ENCODE assay signal across 1 cellular context in the genomic region with DNA sequence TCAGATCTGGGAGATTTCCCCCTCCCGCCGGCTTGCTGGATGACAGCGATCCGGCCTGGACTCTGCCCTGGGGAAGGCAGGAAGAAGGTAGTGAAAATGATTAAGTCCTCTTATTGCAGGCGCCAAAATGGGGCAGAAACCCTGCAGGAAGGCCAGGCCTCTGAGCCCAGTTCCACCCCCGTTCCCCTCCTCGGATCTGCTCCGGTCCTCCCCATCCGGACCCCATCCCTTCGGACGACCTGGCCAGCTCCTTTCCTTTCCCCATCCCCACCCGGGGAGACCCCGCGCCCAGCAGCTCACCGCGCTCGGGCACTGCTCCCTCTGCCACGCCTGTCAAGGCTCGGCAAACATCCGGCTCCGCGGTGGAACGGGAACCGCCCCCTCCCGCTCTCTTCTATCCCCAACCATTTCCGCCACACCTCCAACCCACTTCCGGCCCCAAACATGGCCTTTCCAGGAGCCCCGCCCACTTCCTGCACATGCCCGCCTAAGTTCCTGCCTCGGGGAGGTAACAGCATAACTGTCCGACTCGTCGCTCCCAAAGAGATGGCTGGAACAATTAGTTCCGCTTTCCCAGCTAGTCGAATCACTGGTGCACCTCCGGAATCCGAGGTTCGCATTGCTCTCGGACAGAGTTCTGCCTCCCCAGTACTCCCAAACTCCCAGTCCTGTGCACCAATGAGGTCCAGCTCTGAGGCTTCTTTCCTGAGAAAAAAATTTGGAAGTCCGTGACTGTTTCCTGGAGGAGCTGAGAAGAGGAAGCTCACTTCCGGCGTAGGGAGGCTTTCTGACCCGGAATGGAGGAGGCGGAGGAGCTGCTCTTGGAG.
TF ChIP-seq lines count a peak whose summit lies in the region.

Gene ARHGAP1 (minus strand): TSS at position 369 of the 827 bp plus-strand sequence. CDS start 4,512 bp downstream, outside the sequence.
Gene ZNF408 (plus strand): TSS at position 781 of the 827 bp plus-strand sequence. CDS start 17 bp downstream, at position 798.

TF ChIP-seq in HEK293, 187 proteins besides CTCF, POLR2A, EP300 and RAD21 (continued from another document and continues in another):
- TF ChIP-seq, protein P1, sequence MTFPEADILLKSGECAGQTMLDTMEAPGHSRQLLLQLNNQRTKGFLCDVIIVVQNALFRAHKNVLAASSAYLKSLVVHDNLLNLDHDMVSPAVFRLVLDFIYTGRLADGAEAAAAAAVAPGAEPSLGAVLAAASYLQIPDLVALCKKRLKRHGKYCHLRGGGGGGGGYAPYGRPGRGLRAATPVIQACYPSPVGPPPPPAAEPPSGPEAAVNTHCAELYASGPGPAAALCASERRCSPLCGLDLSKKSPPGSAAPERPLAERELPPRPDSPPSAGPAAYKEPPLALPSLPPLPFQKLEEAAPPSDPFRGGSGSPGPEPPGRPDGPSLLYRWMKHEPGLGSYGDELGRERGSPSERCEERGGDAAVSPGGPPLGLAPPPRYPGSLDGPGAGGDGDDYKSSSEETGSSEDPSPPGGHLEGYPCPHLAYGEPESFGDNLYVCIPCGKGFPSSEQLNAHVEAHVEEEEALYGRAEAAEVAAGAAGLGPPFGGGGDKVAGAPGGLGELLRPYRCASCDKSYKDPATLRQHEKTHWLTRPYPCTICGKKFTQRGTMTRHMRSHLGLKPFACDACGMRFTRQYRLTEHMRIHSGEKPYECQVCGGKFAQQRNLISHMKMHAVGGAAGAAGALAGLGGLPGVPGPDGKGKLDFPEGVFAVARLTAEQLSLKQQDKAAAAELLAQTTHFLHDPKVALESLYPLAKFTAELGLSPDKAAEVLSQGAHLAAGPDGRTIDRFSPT (tag by site-specific recombination; IDR thresholded peaks at IDR 0.05), result peak; percentile 41; the same call in 1 of the 2 replicates
- TF ChIP-seq ZNF416 (tag by site-specific recombination; IDR thresholded peaks at IDR 0.05), result no peak
- no peak for TF ChIP-seq BCL6B (tag by site-specific recombination; IDR thresholded peaks at IDR 0.05)
- TF ChIP-seq, protein P2, sequence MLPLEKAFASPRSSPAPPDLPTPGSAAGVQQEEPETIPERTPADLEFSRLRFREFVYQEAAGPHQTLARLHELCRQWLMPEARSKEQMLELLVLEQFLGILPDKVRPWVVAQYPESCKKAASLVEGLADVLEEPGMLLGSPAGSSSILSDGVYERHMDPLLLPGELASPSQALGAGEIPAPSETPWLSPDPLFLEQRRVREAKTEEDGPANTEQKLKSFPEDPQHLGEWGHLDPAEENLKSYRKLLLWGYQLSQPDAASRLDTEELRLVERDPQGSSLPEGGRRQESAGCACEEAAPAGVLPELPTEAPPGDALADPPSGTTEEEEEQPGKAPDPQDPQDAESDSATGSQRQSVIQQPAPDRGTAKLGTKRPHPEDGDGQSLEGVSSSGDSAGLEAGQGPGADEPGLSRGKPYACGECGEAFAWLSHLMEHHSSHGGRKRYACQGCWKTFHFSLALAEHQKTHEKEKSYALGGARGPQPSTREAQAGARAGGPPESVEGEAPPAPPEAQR (tag by site-specific recombination; IDR thresholded peaks at IDR 0.05), result peak; percentile 67; the same call in 1 of the 2 replicates
- peak; percentile 84; the same call in 1 of the 2 replicates for TF ChIP-seq SALL2 (tag by site-specific recombination; IDR thresholded peaks at IDR 0.05; ENCODE audit: borderline replicate concordance)
- no peak for TF ChIP-seq ZNF529 (tag by site-specific recombination; IDR thresholded peaks at IDR 0.05; ENCODE audit: insufficient replicate concordance)
- no peak for TF ChIP-seq ZNF549 (tag by site-specific recombination; IDR thresholded peaks at IDR 0.05)
- TF ChIP-seq OSR2 (tag by site-specific recombination; IDR thresholded peaks at IDR 0.05), result 0 out of 2 replicates have a peak, but pooled peaks have one; percentile 13
- TF ChIP-seq, protein P3, sequence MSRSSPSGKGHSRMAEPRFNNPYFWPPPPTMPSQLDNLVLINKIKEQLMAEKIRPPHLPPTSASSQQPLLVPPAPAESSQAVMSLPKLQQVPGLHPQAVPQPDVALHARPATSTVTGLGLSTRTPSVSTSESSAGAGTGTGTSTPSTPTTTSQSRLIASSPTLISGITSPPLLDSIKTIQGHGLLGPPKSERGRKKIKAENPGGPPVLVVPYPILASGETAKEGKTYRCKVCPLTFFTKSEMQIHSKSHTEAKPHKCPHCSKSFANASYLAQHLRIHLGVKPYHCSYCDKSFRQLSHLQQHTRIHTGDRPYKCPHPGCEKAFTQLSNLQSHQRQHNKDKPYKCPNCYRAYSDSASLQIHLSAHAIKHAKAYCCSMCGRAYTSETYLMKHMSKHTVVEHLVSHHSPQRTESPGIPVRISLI (tag by site-specific recombination; IDR thresholded peaks at IDR 0.05), result peak; percentile 94
- TF ChIP-seq OVOL3 (tag by site-specific recombination; IDR thresholded peaks at IDR 0.05), result 0 out of 2 replicates have a peak, but pooled peaks have one; percentile 63
- peak; percentile 94 for TF ChIP-seq ZNF660 (tag by site-specific recombination; IDR thresholded peaks at IDR 0.05)
- peak; percentile 71; the same call in 1 of the 2 replicates for TF ChIP-seq ZSCAN30 (tag by site-specific recombination; IDR thresholded peaks at IDR 0.05)
- TF ChIP-seq TSHZ1 (tag by site-specific recombination; IDR thresholded peaks at IDR 0.05; ENCODE audit: borderline replicate concordance), result no peak
- peak; percentile 89 for TF ChIP-seq PATZ1 (tag by site-specific recombination; IDR thresholded peaks at IDR 0.05)
- TF ChIP-seq SP2 (tag by site-specific recombination; IDR thresholded peaks at IDR 0.05), result peak; percentile 94
- peak; percentile 99 for TF ChIP-seq ZNF324 (tag by site-specific recombination; IDR thresholded peaks at IDR 0.05)
- TF ChIP-seq, protein P4, sequence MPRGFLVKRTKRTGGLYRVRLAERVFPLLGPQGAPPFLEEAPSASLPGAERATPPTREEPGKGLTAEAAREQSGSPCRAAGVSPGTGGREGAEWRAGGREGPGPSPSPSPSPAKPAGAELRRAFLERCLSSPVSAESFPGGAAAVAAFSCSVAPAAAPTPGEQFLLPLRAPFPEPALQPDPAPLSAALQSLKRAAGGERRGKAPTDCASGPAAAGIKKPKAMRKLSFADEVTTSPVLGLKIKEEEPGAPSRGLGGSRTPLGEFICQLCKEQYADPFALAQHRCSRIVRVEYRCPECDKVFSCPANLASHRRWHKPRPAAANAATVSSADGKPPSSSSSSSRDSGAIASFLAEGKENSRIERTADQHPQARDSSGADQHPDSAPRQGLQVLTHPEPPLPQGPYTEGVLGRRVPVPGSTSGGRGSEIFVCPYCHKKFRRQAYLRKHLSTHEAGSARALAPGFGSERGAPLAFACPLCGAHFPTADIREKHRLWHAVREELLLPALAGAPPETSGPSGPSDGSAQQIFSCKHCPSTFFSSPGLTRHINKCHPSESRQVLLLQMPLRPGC (tag by site-specific recombination; IDR thresholded peaks at IDR 0.05), result peak; percentile 92
- peak; percentile 99 for TF ChIP-seq KLF9 (tag by site-specific recombination; IDR thresholded peaks at IDR 0.05; ENCODE audit: low read depth)
- peak; percentile 92 for TF ChIP-seq ZBTB8A (tag by site-specific recombination; IDR thresholded peaks at IDR 0.05)
- TF ChIP-seq ZNF146 (tag by site-specific recombination; IDR thresholded peaks at IDR 0.05), result peak; percentile 43; the same call in 1 of the 2 replicates
- TF ChIP-seq ZSCAN16 (tag by site-specific recombination; IDR thresholded peaks at IDR 0.05), result peak; percentile 99
- TF ChIP-seq, protein P5, sequence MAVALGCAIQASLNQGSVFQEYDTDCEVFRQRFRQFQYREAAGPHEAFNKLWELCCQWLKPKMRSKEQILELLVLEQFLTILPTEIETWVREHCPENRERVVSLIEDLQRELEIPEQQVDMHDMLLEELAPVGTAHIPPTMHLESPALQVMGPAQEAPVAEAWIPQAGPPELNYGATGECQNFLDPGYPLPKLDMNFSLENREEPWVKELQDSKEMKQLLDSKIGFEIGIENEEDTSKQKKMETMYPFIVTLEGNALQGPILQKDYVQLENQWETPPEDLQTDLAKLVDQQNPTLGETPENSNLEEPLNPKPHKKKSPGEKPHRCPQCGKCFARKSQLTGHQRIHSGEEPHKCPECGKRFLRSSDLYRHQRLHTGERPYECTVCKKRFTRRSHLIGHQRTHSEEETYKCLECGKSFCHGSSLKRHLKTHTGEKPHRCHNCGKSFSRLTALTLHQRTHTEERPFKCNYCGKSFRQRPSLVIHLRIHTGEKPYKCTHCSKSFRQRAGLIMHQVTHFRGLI (tag by site-specific recombination; IDR thresholded peaks at IDR 0.05), result peak; percentile 66
- TF ChIP-seq, protein P6, sequence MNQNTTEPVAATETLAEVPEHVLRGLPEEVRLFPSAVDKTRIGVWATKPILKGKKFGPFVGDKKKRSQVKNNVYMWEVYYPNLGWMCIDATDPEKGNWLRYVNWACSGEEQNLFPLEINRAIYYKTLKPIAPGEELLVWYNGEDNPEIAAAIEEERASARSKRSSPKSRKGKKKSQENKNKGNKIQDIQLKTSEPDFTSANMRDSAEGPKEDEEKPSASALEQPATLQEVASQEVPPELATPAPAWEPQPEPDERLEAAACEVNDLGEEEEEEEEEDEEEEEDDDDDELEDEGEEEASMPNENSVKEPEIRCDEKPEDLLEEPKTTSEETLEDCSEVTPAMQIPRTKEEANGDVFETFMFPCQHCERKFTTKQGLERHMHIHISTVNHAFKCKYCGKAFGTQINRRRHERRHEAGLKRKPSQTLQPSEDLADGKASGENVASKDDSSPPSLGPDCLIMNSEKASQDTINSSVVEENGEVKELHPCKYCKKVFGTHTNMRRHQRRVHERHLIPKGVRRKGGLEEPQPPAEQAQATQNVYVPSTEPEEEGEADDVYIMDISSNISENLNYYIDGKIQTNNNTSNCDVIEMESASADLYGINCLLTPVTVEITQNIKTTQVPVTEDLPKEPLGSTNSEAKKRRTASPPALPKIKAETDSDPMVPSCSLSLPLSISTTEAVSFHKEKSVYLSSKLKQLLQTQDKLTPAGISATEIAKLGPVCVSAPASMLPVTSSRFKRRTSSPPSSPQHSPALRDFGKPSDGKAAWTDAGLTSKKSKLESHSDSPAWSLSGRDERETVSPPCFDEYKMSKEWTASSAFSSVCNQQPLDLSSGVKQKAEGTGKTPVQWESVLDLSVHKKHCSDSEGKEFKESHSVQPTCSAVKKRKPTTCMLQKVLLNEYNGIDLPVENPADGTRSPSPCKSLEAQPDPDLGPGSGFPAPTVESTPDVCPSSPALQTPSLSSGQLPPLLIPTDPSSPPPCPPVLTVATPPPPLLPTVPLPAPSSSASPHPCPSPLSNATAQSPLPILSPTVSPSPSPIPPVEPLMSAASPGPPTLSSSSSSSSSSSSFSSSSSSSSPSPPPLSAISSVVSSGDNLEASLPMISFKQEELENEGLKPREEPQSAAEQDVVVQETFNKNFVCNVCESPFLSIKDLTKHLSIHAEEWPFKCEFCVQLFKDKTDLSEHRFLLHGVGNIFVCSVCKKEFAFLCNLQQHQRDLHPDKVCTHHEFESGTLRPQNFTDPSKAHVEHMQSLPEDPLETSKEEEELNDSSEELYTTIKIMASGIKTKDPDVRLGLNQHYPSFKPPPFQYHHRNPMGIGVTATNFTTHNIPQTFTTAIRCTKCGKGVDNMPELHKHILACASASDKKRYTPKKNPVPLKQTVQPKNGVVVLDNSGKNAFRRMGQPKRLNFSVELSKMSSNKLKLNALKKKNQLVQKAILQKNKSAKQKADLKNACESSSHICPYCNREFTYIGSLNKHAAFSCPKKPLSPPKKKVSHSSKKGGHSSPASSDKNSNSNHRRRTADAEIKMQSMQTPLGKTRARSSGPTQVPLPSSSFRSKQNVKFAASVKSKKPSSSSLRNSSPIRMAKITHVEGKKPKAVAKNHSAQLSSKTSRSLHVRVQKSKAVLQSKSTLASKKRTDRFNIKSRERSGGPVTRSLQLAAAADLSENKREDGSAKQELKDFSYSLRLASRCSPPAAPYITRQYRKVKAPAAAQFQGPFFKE (tag by site-specific recombination; IDR thresholded peaks at IDR 0.05; ENCODE audit: borderline replicate concordance), result no peak
- TF ChIP-seq ZBTB21 (tag by site-specific recombination; IDR thresholded peaks at IDR 0.05), result peak; percentile 75
- peak; percentile 95 for TF ChIP-seq ZNF24 (tag by site-specific recombination; IDR thresholded peaks at IDR 0.05)
